In the genomic region with DNA sequence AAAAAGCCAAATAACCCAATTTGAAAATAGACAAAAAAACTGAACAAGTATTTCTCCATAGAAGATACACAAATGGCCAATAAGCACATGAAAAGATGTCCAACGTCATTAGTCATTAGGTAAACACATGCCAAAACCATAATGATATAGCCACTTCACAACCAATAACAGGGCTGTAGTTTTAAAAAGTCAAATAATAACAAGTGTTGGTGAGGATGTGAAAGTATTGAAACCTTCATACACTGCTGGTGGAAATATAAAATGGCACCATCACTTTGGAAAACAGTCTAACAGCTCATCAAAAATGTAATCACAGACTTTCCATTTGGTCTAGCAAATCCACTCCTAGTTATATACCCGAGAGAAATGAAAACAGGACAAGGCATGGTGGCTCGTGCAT, we compare ENCODE assay signal across 1 cellular context.
TF ChIP-seq lines count a peak whose summit lies in the region.

No MANE protein-coding gene starts in this region.

TF ChIP-seq in GM12878, 131 proteins besides CTCF, POLR2A, EP300 and RAD21 (continued from another document):
- TF ChIP-seq NFXL1 (IDR thresholded peaks at IDR 0.05; ENCODE audit: borderline replicate concordance) (no peak), SRF (IDR thresholded peaks at IDR 0.05; ENCODE audit: low read depth in 2 of 2, low read length in 2 of 2) (no peak), EGR1 (IDR thresholded peaks at IDR 0.05; ENCODE audit: borderline replicate concordance in 1 of 2, low read depth in 2 of 2, low read length in 2 of 2) (no peak), CBFB (IDR thresholded peaks at IDR 0.05; ENCODE audit: low read depth) (no peak), BHLHE40 (IDR thresholded peaks at IDR 0.05; ENCODE audit: borderline replicate concordance in 1 of 2, low read depth in 2 of 2, low read length in 1 of 2) (no peak), JUNB (IDR thresholded peaks at IDR 0.05) (no peak), NFYA (IDR thresholded peaks at IDR 0.05; ENCODE audit: borderline replicate concordance, low read depth, low read length) (no peak), PAX5 (IDR thresholded peaks at IDR 0.05; ENCODE audit: borderline replicate concordance, low read depth, low read length) (no peak), ATF7 (IDR thresholded peaks at IDR 0.05; ENCODE audit: low read depth) (no peak), LARP7 (IDR thresholded peaks at IDR 0.05) (no peak)
- TF ChIP-seq, protein P1, sequence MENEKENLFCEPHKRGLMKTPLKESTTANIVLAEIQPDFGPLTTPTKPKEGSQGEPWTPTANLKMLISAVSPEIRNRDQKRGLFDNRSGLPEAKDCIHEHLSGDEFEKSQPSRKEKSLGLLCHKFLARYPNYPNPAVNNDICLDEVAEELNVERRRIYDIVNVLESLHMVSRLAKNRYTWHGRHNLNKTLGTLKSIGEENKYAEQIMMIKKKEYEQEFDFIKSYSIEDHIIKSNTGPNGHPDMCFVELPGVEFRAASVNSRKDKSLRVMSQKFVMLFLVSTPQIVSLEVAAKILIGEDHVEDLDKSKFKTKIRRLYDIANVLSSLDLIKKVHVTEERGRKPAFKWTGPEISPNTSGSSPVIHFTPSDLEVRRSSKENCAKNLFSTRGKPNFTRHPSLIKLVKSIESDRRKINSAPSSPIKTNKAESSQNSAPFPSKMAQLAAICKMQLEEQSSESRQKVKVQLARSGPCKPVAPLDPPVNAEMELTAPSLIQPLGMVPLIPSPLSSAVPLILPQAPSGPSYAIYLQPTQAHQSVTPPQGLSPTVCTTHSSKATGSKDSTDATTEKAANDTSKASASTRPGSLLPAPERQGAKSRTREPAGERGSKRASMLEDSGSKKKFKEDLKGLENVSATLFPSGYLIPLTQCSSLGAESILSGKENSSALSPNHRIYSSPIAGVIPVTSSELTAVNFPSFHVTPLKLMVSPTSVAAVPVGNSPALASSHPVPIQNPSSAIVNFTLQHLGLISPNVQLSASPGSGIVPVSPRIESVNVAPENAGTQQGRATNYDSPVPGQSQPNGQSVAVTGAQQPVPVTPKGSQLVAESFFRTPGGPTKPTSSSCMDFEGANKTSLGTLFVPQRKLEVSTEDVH (IDR thresholded peaks at IDR 0.05; ENCODE audit: low read depth, partially characterized antibody), result no peak
- TF ChIP-seq, protein P2, sequence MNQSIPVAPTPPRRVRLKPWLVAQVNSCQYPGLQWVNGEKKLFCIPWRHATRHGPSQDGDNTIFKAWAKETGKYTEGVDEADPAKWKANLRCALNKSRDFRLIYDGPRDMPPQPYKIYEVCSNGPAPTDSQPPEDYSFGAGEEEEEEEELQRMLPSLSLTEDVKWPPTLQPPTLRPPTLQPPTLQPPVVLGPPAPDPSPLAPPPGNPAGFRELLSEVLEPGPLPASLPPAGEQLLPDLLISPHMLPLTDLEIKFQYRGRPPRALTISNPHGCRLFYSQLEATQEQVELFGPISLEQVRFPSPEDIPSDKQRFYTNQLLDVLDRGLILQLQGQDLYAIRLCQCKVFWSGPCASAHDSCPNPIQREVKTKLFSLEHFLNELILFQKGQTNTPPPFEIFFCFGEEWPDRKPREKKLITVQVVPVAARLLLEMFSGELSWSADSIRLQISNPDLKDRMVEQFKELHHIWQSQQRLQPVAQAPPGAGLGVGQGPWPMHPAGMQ (IDR thresholded peaks at IDR 0.05; ENCODE audit: borderline replicate concordance), result no peak
- TF ChIP-seq, protein P3, sequence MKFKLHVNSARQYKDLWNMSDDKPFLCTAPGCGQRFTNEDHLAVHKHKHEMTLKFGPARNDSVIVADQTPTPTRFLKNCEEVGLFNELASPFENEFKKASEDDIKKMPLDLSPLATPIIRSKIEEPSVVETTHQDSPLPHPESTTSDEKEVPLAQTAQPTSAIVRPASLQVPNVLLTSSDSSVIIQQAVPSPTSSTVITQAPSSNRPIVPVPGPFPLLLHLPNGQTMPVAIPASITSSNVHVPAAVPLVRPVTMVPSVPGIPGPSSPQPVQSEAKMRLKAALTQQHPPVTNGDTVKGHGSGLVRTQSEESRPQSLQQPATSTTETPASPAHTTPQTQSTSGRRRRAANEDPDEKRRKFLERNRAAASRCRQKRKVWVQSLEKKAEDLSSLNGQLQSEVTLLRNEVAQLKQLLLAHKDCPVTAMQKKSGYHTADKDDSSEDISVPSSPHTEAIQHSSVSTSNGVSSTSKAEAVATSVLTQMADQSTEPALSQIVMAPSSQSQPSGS (IDR thresholded peaks at IDR 0.05; ENCODE audit: low read length), result no peak
- TF ChIP-seq, protein P4, sequence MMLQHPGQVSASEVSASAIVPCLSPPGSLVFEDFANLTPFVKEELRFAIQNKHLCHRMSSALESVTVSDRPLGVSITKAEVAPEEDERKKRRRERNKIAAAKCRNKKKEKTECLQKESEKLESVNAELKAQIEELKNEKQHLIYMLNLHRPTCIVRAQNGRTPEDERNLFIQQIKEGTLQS (IDR thresholded peaks at IDR 0.05; ENCODE audit: borderline replicate concordance, extremely low read depth, low read depth, low read length), result no peak
- TF ChIP-seq, protein P5, sequence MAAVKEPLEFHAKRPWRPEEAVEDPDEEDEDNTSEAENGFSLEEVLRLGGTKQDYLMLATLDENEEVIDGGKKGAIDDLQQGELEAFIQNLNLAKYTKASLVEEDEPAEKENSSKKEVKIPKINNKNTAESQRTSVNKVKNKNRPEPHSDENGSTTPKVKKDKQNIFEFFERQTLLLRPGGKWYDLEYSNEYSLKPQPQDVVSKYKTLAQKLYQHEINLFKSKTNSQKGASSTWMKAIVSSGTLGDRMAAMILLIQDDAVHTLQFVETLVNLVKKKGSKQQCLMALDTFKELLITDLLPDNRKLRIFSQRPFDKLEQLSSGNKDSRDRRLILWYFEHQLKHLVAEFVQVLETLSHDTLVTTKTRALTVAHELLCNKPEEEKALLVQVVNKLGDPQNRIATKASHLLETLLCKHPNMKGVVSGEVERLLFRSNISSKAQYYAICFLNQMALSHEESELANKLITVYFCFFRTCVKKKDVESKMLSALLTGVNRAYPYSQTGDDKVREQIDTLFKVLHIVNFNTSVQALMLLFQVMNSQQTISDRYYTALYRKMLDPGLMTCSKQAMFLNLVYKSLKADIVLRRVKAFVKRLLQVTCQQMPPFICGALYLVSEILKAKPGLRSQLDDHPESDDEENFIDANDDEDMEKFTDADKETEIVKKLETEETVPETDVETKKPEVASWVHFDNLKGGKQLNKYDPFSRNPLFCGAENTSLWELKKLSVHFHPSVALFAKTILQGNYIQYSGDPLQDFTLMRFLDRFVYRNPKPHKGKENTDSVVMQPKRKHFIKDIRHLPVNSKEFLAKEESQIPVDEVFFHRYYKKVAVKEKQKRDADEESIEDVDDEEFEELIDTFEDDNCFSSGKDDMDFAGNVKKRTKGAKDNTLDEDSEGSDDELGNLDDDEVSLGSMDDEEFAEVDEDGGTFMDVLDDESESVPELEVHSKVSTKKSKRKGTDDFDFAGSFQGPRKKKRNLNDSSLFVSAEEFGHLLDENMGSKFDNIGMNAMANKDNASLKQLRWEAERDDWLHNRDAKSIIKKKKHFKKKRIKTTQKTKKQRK (IDR thresholded peaks at IDR 0.05; ENCODE audit: low read depth, low read length), result no peak
